ENCODE assay signal across 4 cellular contexts in the genomic region with DNA sequence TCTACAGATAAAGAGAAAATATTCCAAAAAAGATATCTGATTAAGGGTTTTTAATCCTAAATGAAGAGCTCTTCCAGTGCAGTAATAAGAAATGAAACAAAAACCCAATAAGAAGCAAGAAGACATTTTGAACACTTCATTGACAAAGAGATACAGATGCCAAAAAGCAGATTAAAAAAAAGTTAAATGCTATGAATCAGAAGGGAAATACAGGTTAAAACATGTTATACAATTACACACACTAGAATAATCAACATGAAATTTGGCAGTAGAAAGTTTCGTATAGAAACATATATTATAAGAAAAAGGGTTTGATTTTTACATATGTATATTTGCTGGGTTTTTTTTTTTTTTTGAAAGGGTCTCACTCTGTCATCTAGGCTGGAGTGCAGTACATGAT.
"Had no signal": no experiment of that assay in that cellular context is flagged by ENCODE, and none has a peak within 500 bp of the region (broad histone marks: within the 10 kb centered on the region; RNA-seq: fewer than 3 reads in every experiment).

No MANE protein-coding gene starts in this region.

- DNase-seq: H9, HCEC 1CT, IMR-90 had no signal

- H2AFZ ChIP-seq: GM23338 had no signal

- ATAC-seq: GM23338 had no signal

- H3K4me3 ChIP-seq: GM23338 had no signal

- H3K4me2 ChIP-seq: GM23338 had no signal
